17 cellular contexts compared by ENCODE assay signal in the genomic region with DNA sequence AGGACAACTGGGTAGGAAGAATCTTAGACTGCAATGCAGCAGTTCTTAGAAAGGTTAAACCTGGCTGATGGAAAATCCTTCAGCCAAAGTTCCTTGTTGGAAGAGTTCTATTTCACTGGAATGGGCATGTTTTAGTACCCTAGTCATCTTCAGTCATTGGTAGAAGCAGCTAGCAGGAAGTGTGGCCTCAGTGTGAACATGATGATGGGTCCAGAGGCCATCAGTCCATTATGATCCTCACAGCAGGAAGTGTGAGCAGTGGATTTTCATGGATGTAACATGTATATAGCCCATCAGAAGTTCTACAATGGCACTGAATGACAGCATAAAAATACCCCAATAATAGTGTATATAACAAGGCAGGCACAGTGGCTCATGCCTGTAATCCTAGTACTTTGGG.
"Had no signal": no experiment of that assay in that cellular context is flagged by ENCODE, and none has a peak within 500 bp of the region (broad histone marks: within the 10 kb centered on the region; RNA-seq: fewer than 3 reads in every experiment).

No MANE protein-coding gene starts in this region.

- H3K27ac Mint-ChIP-seq: immature natural killer cell, mesothelial cell of epicardium had no signal

- H3K9me3 Mint-ChIP-seq: immature natural killer cell had no signal

- ATAC-seq: foreskin keratinocyte, gastroesophageal sphincter, heart left ventricle, left lung, left ventricle myocardium superior, lower lobe of right lung had no signal

- DNase-seq: dermis blood vessel endothelial cell; dorsolateral prefrontal cortex; effector CD4-positive, alpha-beta T cell; effector memory CD4-positive, alpha-beta T cell; foreskin keratinocyte; heart left ventricle; hypothalamus; immature natural killer cell; islet precursor cell; kidney; kidney glomerular epithelial cell; left lung; left ventricle myocardium superior; lower lobe of right lung; mesenchymal stem cell had no signal

- H3K4me3 Mint-ChIP-seq: immature natural killer cell, mesothelial cell of epicardium had no signal

- H3K4me1 Mint-ChIP-seq: immature natural killer cell, mesothelial cell of epicardium had no signal
